ENCODE assay signal across 17 cellular contexts in genomic region chr10:30509508-30509907, GRCh38.
"Had no signal": no experiment of that assay in that cellular context is flagged by ENCODE, and none has a peak within 500 bp of the region (broad histone marks: within the 10 kb centered on the region; RNA-seq: fewer than 3 reads in every experiment).

No MANE protein-coding gene starts in this region.

- DNase-seq: activated CD4-positive, alpha-beta memory T cell treated with anti-CD3 and anti-CD28 coated beads for 36 hours; activated CD4-positive, alpha-beta T cell treated with anti-CD3 and anti-CD28 coated beads for 4 hours; activated T-cell treated with anti-CD3 and anti-CD28 coated beads for 4 hours; amniotic stem cell; effector CD4-positive, alpha-beta T cell; immature natural killer cell; kidney glomerular epithelial cell; left ventricle myocardium superior; mesendoderm; stimulated activated CD4-positive, alpha-beta T cell treated with anti-CD3 and anti-CD28 coated beads, Interleukin-4, amount 100 ng/mL, for 24 hours had no signal

- H3K9me3 ChIP-seq: sigmoid colon had no signal

- H3K27me3 ChIP-seq: sigmoid colon had no signal

- H3K4me3 ChIP-seq: sigmoid colon had no signal

- H3K27ac Mint-ChIP-seq: activated CD4-positive, alpha-beta memory T cell treated with anti-CD3 and anti-CD28 coated beads for 36 hours; activated naive CD8-positive, alpha-beta T cell; stimulated activated effector memory CD8-positive, alpha-beta T cell treated with anti-CD3 and anti-CD28 coated beads, Interleukin-12 subunit alpha, Interleukin-12 subunit beta, amount 100 ng/mL, for 72 hours; T-helper 2 cell treated with Interferon-gamma antibody and Interleukin-4, amounts not matched to agents 5 μg/mL and 100 μg/mL, for 36 hours; WTC11 had no signal

- H3K9me3 Mint-ChIP-seq: activated CD4-positive, alpha-beta memory T cell treated with anti-CD3 and anti-CD28 coated beads for 36 hours; immature natural killer cell; nephron; stimulated activated effector memory CD8-positive, alpha-beta T cell treated with anti-CD3 and anti-CD28 coated beads, Interleukin-12 subunit alpha, Interleukin-12 subunit beta, amount 100 ng/mL, for 72 hours; T-helper 2 cell treated with Interferon-gamma antibody and Interleukin-4, amounts not matched to agents 5 μg/mL and 100 μg/mL, for 36 hours had no signal

- ATAC-seq: esophagus mucosa; left ventricle myocardium superior; stimulated activated effector memory CD8-positive, alpha-beta T cell treated with anti-CD3 and anti-CD28 coated beads, Interleukin-12 subunit alpha, Interleukin-12 subunit beta, amount 100 ng/mL, for 72 hours; WTC11 had no signal

- H3K36me3 Mint-ChIP-seq: activated CD4-positive, alpha-beta memory T cell treated with anti-CD3 and anti-CD28 coated beads for 36 hours; stimulated activated effector memory CD8-positive, alpha-beta T cell treated with anti-CD3 and anti-CD28 coated beads, Interleukin-12 subunit alpha, Interleukin-12 subunit beta, amount 100 ng/mL, for 72 hours; WTC11 had no signal

- H3K27me3 Mint-ChIP-seq: activated CD4-positive, alpha-beta memory T cell treated with anti-CD3 and anti-CD28 coated beads for 36 hours; activated naive CD8-positive, alpha-beta T cell had no signal

- H3K4me3 Mint-ChIP-seq: activated CD4-positive, alpha-beta memory T cell treated with anti-CD3 and anti-CD28 coated beads for 36 hours; activated naive CD8-positive, alpha-beta T cell; immature natural killer cell; nephron; stimulated activated effector memory CD8-positive, alpha-beta T cell treated with anti-CD3 and anti-CD28 coated beads, Interleukin-12 subunit alpha, Interleukin-12 subunit beta, amount 100 ng/mL, for 72 hours; T-helper 2 cell treated with Interferon-gamma antibody and Interleukin-4, amounts not matched to agents 5 μg/mL and 100 μg/mL, for 36 hours; WTC11 had no signal

- H3K4me1 Mint-ChIP-seq: WTC11 had no signal

- H3K36me3 ChIP-seq: sigmoid colon had no signal
